In the genomic region with DNA sequence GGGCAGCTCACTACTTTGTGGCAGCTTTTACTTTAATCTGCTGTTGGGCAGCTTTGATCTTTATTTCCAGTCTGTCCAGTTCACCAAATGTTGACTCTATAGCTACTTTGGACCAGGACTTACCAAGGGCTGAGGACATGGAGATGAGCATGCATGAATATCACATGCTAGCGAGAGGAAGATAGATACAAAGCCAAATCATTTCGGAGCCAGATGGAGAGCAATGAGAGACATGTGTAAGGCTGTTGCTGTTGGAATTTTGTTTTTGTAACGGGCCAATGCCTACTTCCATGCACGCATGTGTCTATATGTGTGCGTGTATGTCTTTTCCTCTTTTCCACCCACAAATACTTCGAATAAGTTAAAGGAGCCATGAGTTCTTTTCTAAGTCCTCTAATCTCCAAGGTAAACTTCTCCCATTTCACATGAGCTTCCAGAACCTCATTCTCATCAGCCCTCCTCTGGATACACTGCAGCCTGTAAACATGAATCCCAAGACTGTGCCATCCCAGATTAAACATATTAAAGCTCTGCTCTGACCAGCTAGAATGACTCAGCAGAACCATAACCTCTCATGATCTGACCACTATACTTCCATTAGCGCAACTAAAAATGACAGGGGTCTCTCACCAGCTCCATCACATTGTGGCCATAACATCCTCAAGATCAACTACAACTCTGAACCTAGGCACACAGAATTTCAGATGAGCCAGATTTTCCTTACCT, we compare ENCODE assay signal across 1 cellular context.
TF ChIP-seq lines count a peak whose summit lies in the region.

No MANE protein-coding gene starts in this region.

TF ChIP-seq in K562, 482 proteins besides CTCF, POLR2A, EP300 and RAD21 (continued from another document):
- TF ChIP-seq, protein P1, sequence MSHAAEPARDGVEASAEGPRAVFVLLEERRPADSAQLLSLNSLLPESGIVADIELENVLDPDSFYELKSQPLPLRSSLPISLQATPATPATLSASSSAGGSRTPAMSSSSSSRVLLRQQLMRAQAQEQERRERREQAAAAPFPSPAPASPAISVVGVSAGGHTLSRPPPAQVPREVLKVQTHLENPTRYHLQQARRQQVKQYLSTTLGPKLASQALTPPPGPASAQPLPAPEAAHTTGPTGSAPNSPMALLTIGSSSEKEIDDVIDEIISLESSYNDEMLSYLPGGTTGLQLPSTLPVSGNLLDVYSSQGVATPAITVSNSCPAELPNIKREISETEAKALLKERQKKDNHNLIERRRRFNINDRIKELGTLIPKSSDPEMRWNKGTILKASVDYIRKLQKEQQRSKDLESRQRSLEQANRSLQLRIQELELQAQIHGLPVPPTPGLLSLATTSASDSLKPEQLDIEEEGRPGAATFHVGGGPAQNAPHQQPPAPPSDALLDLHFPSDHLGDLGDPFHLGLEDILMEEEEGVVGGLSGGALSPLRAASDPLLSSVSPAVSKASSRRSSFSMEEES (CRISPR knock-in tag; IDR thresholded peaks at IDR 0.05): no peak
- no peak for TF ChIP-seq DMBX1 (CRISPR knock-in tag; IDR thresholded peaks at IDR 0.05; ENCODE audit: borderline replicate concordance)
- TF ChIP-seq POLR2AphosphoS5 (IDR thresholded peaks at IDR 0.05; ENCODE audit: control insufficient read depth, insufficient read depth, low read depth, low read length): no peak
- TF ChIP-seq TEAD2 (tag; IDR thresholded peaks at IDR 0.05): no peak
- TF ChIP-seq, protein P2, sequence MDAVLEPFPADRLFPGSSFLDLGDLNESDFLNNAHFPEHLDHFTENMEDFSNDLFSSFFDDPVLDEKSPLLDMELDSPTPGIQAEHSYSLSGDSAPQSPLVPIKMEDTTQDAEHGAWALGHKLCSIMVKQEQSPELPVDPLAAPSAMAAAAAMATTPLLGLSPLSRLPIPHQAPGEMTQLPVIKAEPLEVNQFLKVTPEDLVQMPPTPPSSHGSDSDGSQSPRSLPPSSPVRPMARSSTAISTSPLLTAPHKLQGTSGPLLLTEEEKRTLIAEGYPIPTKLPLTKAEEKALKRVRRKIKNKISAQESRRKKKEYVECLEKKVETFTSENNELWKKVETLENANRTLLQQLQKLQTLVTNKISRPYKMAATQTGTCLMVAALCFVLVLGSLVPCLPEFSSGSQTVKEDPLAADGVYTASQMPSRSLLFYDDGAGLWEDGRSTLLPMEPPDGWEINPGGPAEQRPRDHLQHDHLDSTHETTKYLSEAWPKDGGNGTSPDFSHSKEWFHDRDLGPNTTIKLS (IDR thresholded peaks at IDR 0.05; ENCODE audit: borderline replicate concordance, low read depth): no peak
- TF ChIP-seq RFX5 (IDR thresholded peaks at IDR 0.05; ENCODE audit: low read depth, low read length): no peak
- TF ChIP-seq PRPF4 (IDR thresholded peaks at IDR 0.05; ENCODE audit: insufficient read depth, low read depth, low read length, poor library complexity, severe bottlenecking): no peak
- TF ChIP-seq NFE2L1 (tag; IDR thresholded peaks at IDR 0.05; ENCODE audit: borderline replicate concordance, low read depth): peak; percentile 44; the same call in 1 of the 2 replicates
- TF ChIP-seq, protein P3, sequence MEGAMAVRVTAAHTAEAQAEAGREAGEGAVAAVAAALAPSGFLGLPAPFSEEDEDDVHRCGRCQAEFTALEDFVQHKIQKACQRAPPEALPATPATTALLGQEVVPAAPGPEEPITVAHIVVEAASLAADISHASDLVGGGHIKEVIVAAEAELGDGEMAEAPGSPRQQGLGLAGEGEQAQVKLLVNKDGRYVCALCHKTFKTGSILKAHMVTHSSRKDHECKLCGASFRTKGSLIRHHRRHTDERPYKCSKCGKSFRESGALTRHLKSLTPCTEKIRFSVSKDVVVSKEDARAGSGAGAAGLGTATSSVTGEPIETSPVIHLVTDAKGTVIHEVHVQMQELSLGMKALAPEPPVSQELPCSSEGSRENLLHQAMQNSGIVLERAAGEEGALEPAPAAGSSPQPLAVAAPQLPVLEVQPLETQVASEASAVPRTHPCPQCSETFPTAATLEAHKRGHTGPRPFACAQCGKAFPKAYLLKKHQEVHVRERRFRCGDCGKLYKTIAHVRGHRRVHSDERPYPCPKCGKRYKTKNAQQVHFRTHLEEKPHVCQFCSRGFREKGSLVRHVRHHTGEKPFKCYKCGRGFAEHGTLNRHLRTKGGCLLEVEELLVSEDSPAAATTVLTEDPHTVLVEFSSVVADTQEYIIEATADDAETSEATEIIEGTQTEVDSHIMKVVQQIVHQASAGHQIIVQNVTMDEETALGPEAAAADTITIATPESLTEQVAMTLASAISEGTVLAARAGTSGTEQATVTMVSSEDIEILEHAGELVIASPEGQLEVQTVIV (CRISPR knock-in tag; IDR thresholded peaks at IDR 0.05; ENCODE audit: borderline replicate concordance): no peak
- TF ChIP-seq RNF2 (IDR thresholded peaks at IDR 0.05): no peak
- no peak for TF ChIP-seq TEAD1 (CRISPR knock-in tag; IDR thresholded peaks at IDR 0.05)
- TF ChIP-seq TAF7 (tag; IDR thresholded peaks at IDR 0.05): no peak
- no peak for TF ChIP-seq DPF2 (IDR thresholded peaks at IDR 0.05)
- TF ChIP-seq ZNF165 (CRISPR knock-in tag; IDR thresholded peaks at IDR 0.05; ENCODE audit: borderline replicate concordance): no peak
- TF ChIP-seq, protein P4, sequence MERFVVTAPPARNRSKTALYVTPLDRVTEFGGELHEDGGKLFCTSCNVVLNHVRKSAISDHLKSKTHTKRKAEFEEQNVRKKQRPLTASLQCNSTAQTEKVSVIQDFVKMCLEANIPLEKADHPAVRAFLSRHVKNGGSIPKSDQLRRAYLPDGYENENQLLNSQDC (CRISPR knock-in tag; IDR thresholded peaks at IDR 0.05): no peak
- no peak for TF ChIP-seq U2AF1 (optimal IDR thresholded peaks at IDR 0.05; ENCODE audit: low read depth, low read length)
- TF ChIP-seq NEUROD1 (IDR thresholded peaks at IDR 0.05; ENCODE audit: borderline replicate concordance, low read depth, low read length, partially characterized antibody): no peak
- TF ChIP-seq ERF (CRISPR knock-in tag; IDR thresholded peaks at IDR 0.05): no peak
- TF ChIP-seq ZNF140 (CRISPR knock-in tag; IDR thresholded peaks at IDR 0.05): no peak
- TF ChIP-seq RBFOX2 (IDR thresholded peaks at IDR 0.05; ENCODE audit: low read depth, low read length): no peak
- TF ChIP-seq YY1 (IDR thresholded peaks at IDR 0.05; ENCODE audit: borderline replicate concordance in 1 of 3, control insufficient read depth in 1 of 3, extremely low read depth in 1 of 3, insufficient read depth in 3 of 3, insufficient read length in 1 of 3, insufficient replicate concordance in 2 of 3, low read depth in 1 of 3, low read length in 2 of 3): no peak
- TF ChIP-seq, protein P5, sequence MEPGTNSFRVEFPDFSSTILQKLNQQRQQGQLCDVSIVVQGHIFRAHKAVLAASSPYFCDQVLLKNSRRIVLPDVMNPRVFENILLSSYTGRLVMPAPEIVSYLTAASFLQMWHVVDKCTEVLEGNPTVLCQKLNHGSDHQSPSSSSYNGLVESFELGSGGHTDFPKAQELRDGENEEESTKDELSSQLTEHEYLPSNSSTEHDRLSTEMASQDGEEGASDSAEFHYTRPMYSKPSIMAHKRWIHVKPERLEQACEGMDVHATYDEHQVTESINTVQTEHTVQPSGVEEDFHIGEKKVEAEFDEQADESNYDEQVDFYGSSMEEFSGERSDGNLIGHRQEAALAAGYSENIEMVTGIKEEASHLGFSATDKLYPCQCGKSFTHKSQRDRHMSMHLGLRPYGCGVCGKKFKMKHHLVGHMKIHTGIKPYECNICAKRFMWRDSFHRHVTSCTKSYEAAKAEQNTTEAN (CRISPR knock-in tag; IDR thresholded peaks at IDR 0.05): no peak
- no peak for TF ChIP-seq CBFB (CRISPR knock-in tag; IDR thresholded peaks at IDR 0.05)
- peak; percentile 61 for TF ChIP-seq NFE2 (IDR thresholded peaks at IDR 0.05; ENCODE audit: low read depth)
- TF ChIP-seq U2AF2 (optimal IDR thresholded peaks at IDR 0.05; ENCODE audit: low read depth, low read length): no peak
- no peak for TF ChIP-seq WHSC1 (IDR thresholded peaks at IDR 0.05; ENCODE audit: low read length)
- no peak for TF ChIP-seq HMG20A (CRISPR knock-in tag; conservative IDR thresholded peaks at IDR 0.05)
- TF ChIP-seq SIN3B (IDR thresholded peaks at IDR 0.05; ENCODE audit: low read depth): no peak
- no peak for TF ChIP-seq ZNF551 (CRISPR knock-in tag; IDR thresholded peaks at IDR 0.05)
- no peak for TF ChIP-seq MXI1 (IDR thresholded peaks at IDR 0.05; ENCODE audit: low read depth, low read length)
- TF ChIP-seq MTA1 (IDR thresholded peaks at IDR 0.05; ENCODE audit: borderline replicate concordance): no peak
- TF ChIP-seq YBX1 (IDR thresholded peaks at IDR 0.05): no peak
- TF ChIP-seq TBL1XR1 (IDR thresholded peaks at IDR 0.05; ENCODE audit: low read length in 2 of 2): no peak
- peak; percentile 75 for TF ChIP-seq MAFG (tag; conservative IDR thresholded peaks at IDR 0.05)
- TF ChIP-seq ZNF239 (CRISPR knock-in tag; IDR thresholded peaks at IDR 0.05): no peak
- TF ChIP-seq NR3C1 (CRISPR knock-in tag; IDR thresholded peaks at IDR 0.05): no peak
- TF ChIP-seq ELF2 (CRISPR knock-in tag; IDR thresholded peaks at IDR 0.05): no peak
- no peak for TF ChIP-seq MTA3 (IDR thresholded peaks at IDR 0.05; ENCODE audit: borderline replicate concordance)
- TF ChIP-seq, protein P6, sequence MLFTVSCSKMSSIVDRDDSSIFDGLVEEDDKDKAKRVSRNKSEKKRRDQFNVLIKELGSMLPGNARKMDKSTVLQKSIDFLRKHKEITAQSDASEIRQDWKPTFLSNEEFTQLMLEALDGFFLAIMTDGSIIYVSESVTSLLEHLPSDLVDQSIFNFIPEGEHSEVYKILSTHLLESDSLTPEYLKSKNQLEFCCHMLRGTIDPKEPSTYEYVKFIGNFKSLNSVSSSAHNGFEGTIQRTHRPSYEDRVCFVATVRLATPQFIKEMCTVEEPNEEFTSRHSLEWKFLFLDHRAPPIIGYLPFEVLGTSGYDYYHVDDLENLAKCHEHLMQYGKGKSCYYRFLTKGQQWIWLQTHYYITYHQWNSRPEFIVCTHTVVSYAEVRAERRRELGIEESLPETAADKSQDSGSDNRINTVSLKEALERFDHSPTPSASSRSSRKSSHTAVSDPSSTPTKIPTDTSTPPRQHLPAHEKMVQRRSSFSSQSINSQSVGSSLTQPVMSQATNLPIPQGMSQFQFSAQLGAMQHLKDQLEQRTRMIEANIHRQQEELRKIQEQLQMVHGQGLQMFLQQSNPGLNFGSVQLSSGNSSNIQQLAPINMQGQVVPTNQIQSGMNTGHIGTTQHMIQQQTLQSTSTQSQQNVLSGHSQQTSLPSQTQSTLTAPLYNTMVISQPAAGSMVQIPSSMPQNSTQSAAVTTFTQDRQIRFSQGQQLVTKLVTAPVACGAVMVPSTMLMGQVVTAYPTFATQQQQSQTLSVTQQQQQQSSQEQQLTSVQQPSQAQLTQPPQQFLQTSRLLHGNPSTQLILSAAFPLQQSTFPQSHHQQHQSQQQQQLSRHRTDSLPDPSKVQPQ (CRISPR knock-in tag; IDR thresholded peaks at IDR 0.05; ENCODE audit: borderline replicate concordance): no peak
- no peak for TF ChIP-seq ZBTB1 (CRISPR knock-in tag; IDR thresholded peaks at IDR 0.05; ENCODE audit: borderline replicate concordance, low read depth)
- TF ChIP-seq KDM5B (IDR thresholded peaks at IDR 0.05; ENCODE audit: insufficient replicate concordance, low read depth, low read length): no peak
- no peak for TF ChIP-seq FOXM1 (IDR thresholded peaks at IDR 0.05; ENCODE audit: low read depth)
- TF ChIP-seq FOXM1 (CRISPR knock-in tag; IDR thresholded peaks at IDR 0.05; ENCODE audit: low read depth): no peak
- TF ChIP-seq ZNF316 (IDR thresholded peaks at IDR 0.05): 0 out of 2 replicates have a peak, but pooled peaks have one; percentile 41
